In genomic region chr10:70426835-70427234, GRCh38 we compare ENCODE assay signal across 20 cellular contexts. TPM values are rescaled to one million over a fixed set of nuclear protein-coding genes. Genes with fewer than 3 reads are reported as not detected.
A peak's percentile ranks its signal among the peaks of the same experiment; 100 is the strongest.
DNase-seq lines count a peak whose midpoint lies in the region; ATAC-seq and TF ChIP-seq lines count a peak whose summit lies in the region.
"Had no signal": no experiment of that assay in that cellular context is flagged by ENCODE, and none has a peak within 500 bp of the region (broad histone marks: within the 10 kb centered on the region; RNA-seq: fewer than 3 reads in every experiment).

No MANE protein-coding gene starts in this region.

- no peaks in the 10 kb centered on the region for H3K9me2 ChIP-seq in hepatocyte (replicated peaks; ENCODE audit: insufficient read depth)

- no peak overlapping the region for H3K4me2 ChIP-seq in hepatocyte
- H3K4me2 ChIP-seq: A549 had no signal

- no peak overlapping the region for H3K4me3 ChIP-seq in CD4-positive, CD25-positive, alpha-beta regulatory T cell (ENCODE audit: low read depth, low read length)
- H3K4me3 ChIP-seq in gastrocnemius medialis (no peak overlapping the region), hepatocyte (no peak overlapping the region)
- H3K4me3 ChIP-seq: A549, K562 had no signal

- H3K27me3 ChIP-seq in CD4-positive, CD25-positive, alpha-beta regulatory T cell (ENCODE audit: control insufficient read depth, insufficient read depth, low read length): no peaks in the 10 kb centered on the region
- no peaks in the 10 kb centered on the region for H3K27me3 ChIP-seq in CD4-positive, alpha-beta T cell (ENCODE audit: control insufficient read depth, insufficient read depth, low read length)
- H3K27me3 ChIP-seq in gastrocnemius medialis (no peaks in the 10 kb centered on the region), hepatocyte (no peaks in the 10 kb centered on the region)
- H3K27me3 ChIP-seq: BE2C had no signal

- no peaks in the 10 kb centered on the region for H3K9me3 ChIP-seq in CD4-positive, CD25-positive, alpha-beta regulatory T cell (ENCODE audit: control insufficient read depth in 2 of 2, low read length in 2 of 2)
- H3K9me3 ChIP-seq in CD4-positive, alpha-beta T cell (ENCODE audit: control insufficient read depth, low read length): no peaks in the 10 kb centered on the region
- no peaks in the 10 kb centered on the region for H3K9me3 ChIP-seq in gastrocnemius medialis
- H3K9me3 ChIP-seq in hepatocyte (ENCODE audit: low read depth): no peaks in the 10 kb centered on the region
- H3K9me3 ChIP-seq: A549, BE2C had no signal

- H3K79me2 ChIP-seq in hepatocyte: no peaks in the 10 kb centered on the region

- peaks cover 29% of the 10 kb centered on the region for H3K36me3 Mint-ChIP-seq in CD4-positive, CD25-positive, alpha-beta regulatory T cell
- H3K36me3 Mint-ChIP-seq in CD4-positive, alpha-beta T cell (ENCODE audit: low read depth): peaks cover 71% of the 10 kb centered on the region
- H3K36me3 Mint-ChIP-seq in WTC11: peaks cover 43% of the 10 kb centered on the region

- POLR2A ChIA-PET in CD4-positive, alpha-beta T cell (lab: Charles Lee): interaction anchor here (4.1 kb wide), 1 partner anchor 22 kb away, joined by 14 read pairs; the partner anchor contains the start of gene EIF4EBP2
- POLR2A ChIA-PET in WTC11 (lab: Charles Lee): no interaction called here

- no peak for TF ChIP-seq POLR2A in gastrocnemius medialis (IDR thresholded peaks at IDR 0.05)

- no peaks in the 10 kb centered on the region for H3K9me3 Mint-ChIP-seq in CD4-positive, CD25-positive, alpha-beta regulatory T cell
- H3K9me3 Mint-ChIP-seq in CD4-positive, alpha-beta T cell: no peaks in the 10 kb centered on the region
- H3K9me3 Mint-ChIP-seq in WTC11: no peaks in the 10 kb centered on the region
- H3K9me3 Mint-ChIP-seq: CD8-positive, alpha-beta memory T cell; H9 had no signal

- ATAC-seq in CD4-positive, CD25-positive, alpha-beta regulatory T cell (ENCODE audit: low read depth in 2 of 2): no peak
- no peak for ATAC-seq in CD4-positive, alpha-beta T cell (ENCODE audit: poor library complexity)
- peak; percentile 34 for ATAC-seq in WTC11
- ATAC-seq in gastrocnemius medialis: no peak
- ATAC-seq in HG02798 (IDR thresholded peaks at IDR 0.05; ENCODE audit: poor library complexity, unreplicated experiment): no peak
- ATAC-seq: A549, K562 had no signal

- peak overlapping the region in 2 of 3 donors; percentile 32 to 69 for H3K27ac Mint-ChIP-seq in CD4-positive, CD25-positive, alpha-beta regulatory T cell
- H3K27ac Mint-ChIP-seq in CD4-positive, alpha-beta T cell: no peak overlapping the region
- peak overlapping the region; percentile 68; the same call in 1 of the 2 replicates for H3K27ac Mint-ChIP-seq in WTC11

- peaks cover 61% of the 10 kb centered on the region for H3K36me3 ChIP-seq in CD4-positive, CD25-positive, alpha-beta regulatory T cell (ENCODE audit: control insufficient read depth, insufficient read depth, low read length)
- H3K36me3 ChIP-seq in gastrocnemius medialis (peaks cover 0 to 57% of the 10 kb centered on the region in 2 donors), hepatocyte (replicated peaks; ENCODE audit: insufficient read depth, low read depth) (peaks cover 7% of the 10 kb centered on the region)

- CTCF ChIA-PET in CD4-positive, alpha-beta T cell (lab: Charles Lee): interaction anchor here (0.6 kb wide), 1 partner anchor 116 kb away, joined by 3 read pairs; no protein-coding TSS in a partner anchor
- CTCF ChIA-PET in WTC11 (lab: Charles Lee): interaction anchor here (0.6 to 2.5 kb wide), 8 partner anchors 11 to 205 kb away, joined by 3 to 12 read pairs (median 4); no protein-coding TSS in a partner anchor

- H3K27ac ChIP-seq in CD4-positive, CD25-positive, alpha-beta regulatory T cell (ENCODE audit: insufficient read depth, low read length, poor library complexity, severe bottlenecking): no peak overlapping the region
- peak overlapping the region; percentile 3 for H3K27ac ChIP-seq in CD4-positive, alpha-beta T cell (ENCODE audit: low read depth, low read length)
- H3K27ac ChIP-seq in gastrocnemius medialis: peak overlapping the region; percentile 81 to 91 (median 86)
- H3K27ac ChIP-seq in hepatocyte: no peak overlapping the region
- H3K27ac ChIP-seq: A549, C4-2B, HL-60 had no signal

- peaks cover 2 to 31% (median 20%) of the 10 kb centered on the region in 4 donors for H3K4me1 Mint-ChIP-seq in CD4-positive, CD25-positive, alpha-beta regulatory T cell
- H3K4me1 Mint-ChIP-seq in CD4-positive, alpha-beta T cell (ENCODE audit: low read depth): peaks cover 13% of the 10 kb centered on the region
- peaks cover 45% of the 10 kb centered on the region for H3K4me1 Mint-ChIP-seq in WTC11

- H3K4me3 Mint-ChIP-seq in CD4-positive, CD25-positive, alpha-beta regulatory T cell: no peak overlapping the region
- H3K4me3 Mint-ChIP-seq in CD4-positive, alpha-beta T cell: no peak overlapping the region
- H3K4me3 Mint-ChIP-seq in WTC11: no peak overlapping the region
- H3K4me3 Mint-ChIP-seq: CD8-positive, alpha-beta memory T cell; H9 had no signal

- peaks cover 3% of the 10 kb centered on the region for H4K20me1 ChIP-seq in hepatocyte (ENCODE audit: insufficient read depth, poor library complexity, severe bottlenecking)

- intact Hi-C loops in CD4-positive, alpha-beta T cell (cut with DNase I, micrococcal nuclease): no loop called here
- intact Hi-C loops in gastrocnemius medialis (cut with DNase I; ENCODE audit: low total_unique reads): no loop called here

- in situ Hi-C loops in gastrocnemius medialis (cut with MboI; ENCODE audit: low sequenced_read_pairs in 4 of 4): loop anchor here in 1 of 4 donors (25.0 kb wide), 1 partner anchor 335 kb away; no protein-coding TSS in a partner anchor

- no peak for DNase-seq in CD4-positive, CD25-positive, alpha-beta regulatory T cell
- no peak for DNase-seq in CD4-positive, alpha-beta T cell
- DNase-seq in WTC11 (ENCODE audit: low spot score): no peak
- no peak for DNase-seq in gastrocnemius medialis
- DNase-seq in GM10266 (ENCODE audit: extremely low spot score): no peak
- DNase-seq in hepatocyte (ENCODE audit: low spot score): no peak
- DNase-seq in DMS 273 (lab: John Stamatoyannopoulos, UW; ENCODE audit: unreplicated experiment): no peak
- DNase-seq: BE2C; CD8-positive, alpha-beta memory T cell; DMS 273 treated with DMSO at 0.1 percent for 48 hours; DMS79; GOT3; H9 had no signal

- 87% methylated on average over 3 of the region's 3 CpGs for WGBS in hepatocyte (ENCODE audit: low lambda C conversion rate, missing lambda C conversion rate)

- H3K4me1 ChIP-seq in CD4-positive, CD25-positive, alpha-beta regulatory T cell (ENCODE audit: control insufficient read depth, insufficient read depth, low read length, poor library complexity, severe bottlenecking): peaks cover 12% of the 10 kb centered on the region
- H3K4me1 ChIP-seq in gastrocnemius medialis: peaks cover 88 to 95% of the 10 kb centered on the region in 2 donors
- H3K4me1 ChIP-seq in hepatocyte (ENCODE audit: insufficient read depth): peaks cover 11% of the 10 kb centered on the region
- H3K4me1 ChIP-seq: A549, BE2C had no signal

- H3K27me3 Mint-ChIP-seq in CD4-positive, CD25-positive, alpha-beta regulatory T cell: no peaks in the 10 kb centered on the region
- H3K27me3 Mint-ChIP-seq in CD4-positive, alpha-beta T cell: no peaks in the 10 kb centered on the region
- no peaks in the 10 kb centered on the region for H3K27me3 Mint-ChIP-seq in WTC11 (ENCODE audit: low read depth)
- H3K27me3 Mint-ChIP-seq: CD8-positive, alpha-beta memory T cell had no signal

- no peak for TF ChIP-seq CTCF in CD4-positive, alpha-beta T cell (IDR thresholded peaks at IDR 0.05)
- no peak for TF ChIP-seq CTCF in WTC11 (IDR thresholded peaks at IDR 0.05)
- TF ChIP-seq CTCF in gastrocnemius medialis (IDR thresholded peaks at IDR 0.05 in 4 of 5, conservative IDR thresholded peaks at IDR 0.05 in 1 of 5): no peak
- TF ChIP-seq CTCF in GM10266 (IDR thresholded peaks at IDR 0.05; ENCODE audit: control insufficient read depth, insufficient read depth, low read depth, missing control alignments): no peak
- no peak for TF ChIP-seq CTCF in hepatocyte (IDR thresholded peaks at IDR 0.05; ENCODE audit: poor library complexity)

- no peak overlapping the region for H2AFZ ChIP-seq in hepatocyte

TF ChIP-seq in WTC11, 78 proteins besides CTCF, POLR2A, EP300 and RAD21 (continues in another document):
- no peak for TF ChIP-seq ELF4 (CRISPR knock-in tag; IDR thresholded peaks at IDR 0.05; ENCODE audit: low read depth)
- TF ChIP-seq NR1H2 (CRISPR knock-in tag; IDR thresholded peaks at IDR 0.05): no peak

RNA-seq across cellular contexts. Expression of gene NODAL, which starts 14.6 kb away (rescaled TPM):
- total RNA-seq in CD4-positive, CD25-positive, alpha-beta regulatory T cell: not detected
- under 1 TPM in 3 of 4 donors, not detected in 1; 0.09 to 0.22 (median 0.17) TPM for polyA plus RNA-seq in CD4-positive, CD25-positive, alpha-beta regulatory T cell
- not detected for total RNA-seq in CD4-positive, alpha-beta T cell
- total RNA-seq in WTC11 (2021) (41.1 to 57.0 TPM (median 41.5 TPM) in 3 replicates), gastrocnemius medialis (not detected), hepatocyte (not detected in 2 replicates)
- polyA plus RNA-seq in hepatocyte: not detected in 2 replicates
- total RNA-seq: CD8-positive, alpha-beta memory T cell; G401; K562 had no signal
- polyA plus RNA-seq: A549, AG04450, K562 had no signal

RNA-seq across cellular contexts. Expression of gene EIF4EBP2, which starts 22.9 kb away (rescaled TPM):
- total RNA-seq in CD4-positive, CD25-positive, alpha-beta regulatory T cell: 53.1 TPM
- polyA plus RNA-seq in CD4-positive, CD25-positive, alpha-beta regulatory T cell: 10 to 100 TPM; 77.3 to 86.4 (median 85.1) TPM
- 10 to 100 TPM; 21.4 to 22.6 TPM for total RNA-seq in CD4-positive, alpha-beta T cell
- 111 to 114 TPM (median 112 TPM) in 3 replicates for total RNA-seq in WTC11 (2021)
- 100 to 1,000 TPM in 3 of 4 donors, 10 to 100 TPM in 1; 58.4 to 141 (median 107) TPM for total RNA-seq in gastrocnemius medialis
- total RNA-seq in hepatocyte: 75.1 and 77.1 TPM in 2 replicates
- polyA plus RNA-seq in hepatocyte: 37.4 and 43.1 TPM in 2 replicates

RNA-seq across cellular contexts. Expression of gene LRRC20, which starts 44.4 kb away (rescaled TPM):
- 2.3 TPM for total RNA-seq in CD4-positive, CD25-positive, alpha-beta regulatory T cell
- polyA plus RNA-seq in CD4-positive, CD25-positive, alpha-beta regulatory T cell: 1 to 10 TPM in 3 of 4 donors, under 1 TPM in 1; 0.93 to 3.1 (median 1.8) TPM
- 1 to 10 TPM; 1.6 to 1.8 TPM for total RNA-seq in CD4-positive, alpha-beta T cell
- total RNA-seq in WTC11 (2021) (26.4 to 29.4 TPM (median 28.1 TPM) in 3 replicates), gastrocnemius medialis (100 to 1,000 TPM; 104 to 220 (median 128) TPM), hepatocyte (7.2 and 8.2 TPM in 2 replicates)
- 3.0 and 4.0 TPM in 2 replicates for polyA plus RNA-seq in hepatocyte

RNA-seq across cellular contexts. Expression of gene PALD1, which starts 51.7 kb away (rescaled TPM):
- total RNA-seq in CD4-positive, CD25-positive, alpha-beta regulatory T cell: not detected
- not detected for polyA plus RNA-seq in CD4-positive, CD25-positive, alpha-beta regulatory T cell
- under 1 TPM; 0.36 to 0.44 TPM for total RNA-seq in CD4-positive, alpha-beta T cell
- total RNA-seq in WTC11 (2021) (36.1 to 43.6 TPM (median 38.5 TPM) in 3 replicates), gastrocnemius medialis (1 to 10 TPM; 1.4 to 4.1 (median 2.3) TPM), hepatocyte (1.1 and 2.2 TPM in 2 replicates)
- 1.1 and 1.3 TPM in 2 replicates for polyA plus RNA-seq in hepatocyte
- polyA plus RNA-seq: CD8-positive, alpha-beta memory T cell had no signal

Comparison
In these comparisons a context has a peak if more than half of its experiments do, and no peak if none do; other contexts are left out.
1. H3K27ac ChIP-seq: peak in CD4-positive, alpha-beta T cell (single experiment) and gastrocnemius medialis (4 of 4); none in CD4-positive, CD25-positive, alpha-beta regulatory T cell (single experiment) and hepatocyte (single experiment).
2. RNA of gene NODAL, which starts 14.6 kb away (total RNA-seq): 41.1 to 57.0 TPM in WTC11; not detected in CD4-positive, alpha-beta T cell, not detected in CD4-positive, CD25-positive, alpha-beta regulatory T cell (single experiment), not detected in gastrocnemius medialis and not detected in hepatocyte; every median in the first group is over 10 times any median in the second.